10 cellular contexts compared by ENCODE assay signal in genomic region chr16:48444574-48444973, GRCh38. TPM values are rescaled to one million over a fixed set of nuclear protein-coding genes. Genes with fewer than 3 reads are reported as not detected.
DNase-seq lines count a peak whose midpoint lies in the region; TF ChIP-seq lines count a peak whose summit lies in the region.
"Had no signal": no experiment of that assay in that cellular context is flagged by ENCODE, and none has a peak within 500 bp of the region (broad histone marks: within the 10 kb centered on the region; RNA-seq: fewer than 3 reads in every experiment).

No MANE protein-coding gene starts in this region.

- peak; percentile 71 for DNase-seq in DMS53 (lab: John Stamatoyannopoulos, UW)
- peak; percentile 72 for DNase-seq in SK-MEL-5 (ENCODE audit: low read depth, low spot score)
- peak; percentile 81 to 87 for DNase-seq in foreskin fibroblast
- DNase-seq in pulmonary artery endothelial cell (ENCODE audit: low read depth, low spot score) = peak; percentile 19
- DNase-seq in KG1 (lab: John Stamatoyannopoulos, UW) = no peak
- no peak for DNase-seq in NCI-H1092 treated with DMSO at 0.1 percent for 48 hours (lab: John Stamatoyannopoulos, UW)
- no peak for DNase-seq in ecto neural progenitor cell (ENCODE audit: low spot score)
- no peak for DNase-seq in activated gamma-delta T cell treated with Interleukin-2 at 50 U/mL for 16 hours
- DNase-seq: activated B cell treated with CpG ODN at 0.5 μM for 24 hours, NCI-H2081 had no signal

- TF ChIP-seq CTCF in foreskin fibroblast (IDR thresholded peaks at IDR 0.05; ENCODE audit: low read depth, low read length) = no peak

- in situ Hi-C loops in SK-MEL-5 (cut with HindIII; ENCODE audit: low pct_unique_long_range_greater_than_20kb, low sequenced_read_pairs) = no loop called here

- H3K4me3 ChIP-seq in foreskin fibroblast (ENCODE audit: low read depth in 1 of 2, low read length in 2 of 2) = no peak overlapping the region

RNA-seq across cellular contexts. Expression of gene SIAH1, which starts 59.4 kb away (rescaled TPM):
- 33.2 and 34.7 TPM in 2 replicates for total RNA-seq in SK-MEL-5 (2014; rRNA removed; shearing (Covaris generic))
- polyA plus RNA-seq in SK-MEL-5 (2015; cell fraction: cytosol; rRNA removed) = 24.2 and 28.1 TPM in 2 replicates
- 22.9 and 34.8 TPM in 2 replicates for polyA plus RNA-seq in SK-MEL-5 (2015; cell fraction: nucleus; rRNA removed)
- total RNA-seq in pulmonary artery endothelial cell = 22.0 and 28.4 TPM in 2 replicates

Comparison
In these comparisons a context has a peak if more than half of its experiments do, and no peak if none do; other contexts are left out.
1. DNase-seq: peak in DMS53 (single experiment), SK-MEL-5 (single experiment), foreskin fibroblast (2 of 2) and pulmonary artery endothelial cell (single experiment); none in KG1 (single experiment), NCI-H1092 treated with DMSO at 0.1 percent for 48 hours (single experiment), ecto neural progenitor cell (single experiment) and activated gamma-delta T cell treated with Interleukin-2 at 50 U/mL for 16 hours (single experiment).